Comparison of ENCODE assay signal across 12 cellular contexts in the genomic region with DNA sequence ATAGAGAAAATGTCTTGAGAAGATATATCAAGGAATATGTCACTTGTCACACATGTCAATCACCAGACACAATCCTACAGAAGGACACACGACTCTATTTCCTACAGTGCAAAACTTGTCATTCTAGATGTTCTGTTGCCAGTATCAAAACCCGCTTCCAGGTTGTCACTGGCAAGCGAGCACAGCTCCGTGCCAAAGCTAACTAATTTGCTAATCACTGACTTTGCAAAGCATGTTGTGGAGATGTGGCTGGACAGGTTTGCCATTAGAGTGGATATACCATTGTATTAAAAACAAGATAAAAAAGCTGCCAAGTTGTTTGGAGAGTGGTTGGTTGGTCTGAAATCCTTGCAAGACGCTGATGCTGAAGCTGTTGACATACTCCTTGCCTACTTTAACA. TPM values are rescaled to one million over a fixed set of nuclear protein-coding genes. Genes with fewer than 3 reads are reported as not detected.
DNase-seq lines count a peak whose midpoint lies in the region; ATAC-seq and TF ChIP-seq lines count a peak whose summit lies in the region.
"Had no signal": no experiment of that assay in that cellular context is flagged by ENCODE, and none has a peak within 500 bp of the region (broad histone marks: within the 10 kb centered on the region; RNA-seq: fewer than 3 reads in every experiment).

No MANE protein-coding gene starts in this region.

- peaks cover 16% of the 10 kb centered on the region for H3K27me3 Mint-ChIP-seq in T-helper 2 cell treated with Interferon-gamma antibody and Interleukin-4, amounts not matched to agents 5 μg/mL and 100 μg/mL, for 36 hours (ENCODE audit: low read depth)
- H3K27me3 Mint-ChIP-seq: B cell; CD4-positive, alpha-beta memory T cell had no signal

- no peak overlapping the region for H3K4me3 Mint-ChIP-seq in T-helper 2 cell treated with Interferon-gamma antibody and Interleukin-4, amounts not matched to agents 5 μg/mL and 100 μg/mL, for 36 hours
- H3K4me3 Mint-ChIP-seq: B cell; CD4-positive, alpha-beta memory T cell had no signal

- ATAC-seq in left lobe of liver (peak; percentile 63), foreskin keratinocyte (no peak), GM21619 (IDR thresholded peaks at IDR 0.05; ENCODE audit: unreplicated experiment) (no peak)
- ATAC-seq: HCT116 had no signal

- H3K9me3 Mint-ChIP-seq in T-helper 2 cell treated with Interferon-gamma antibody and Interleukin-4, amounts not matched to agents 5 μg/mL and 100 μg/mL, for 36 hours = no peaks in the 10 kb centered on the region
- H3K9me3 Mint-ChIP-seq: CD4-positive, alpha-beta memory T cell had no signal

- H3K27ac ChIP-seq in VCaP (peak overlapping the region; percentile 68), foreskin keratinocyte (no peak overlapping the region)

- peak; percentile 95 for DNase-seq in LNCaP clone FGC (ENCODE audit: low read depth)
- no peak for DNase-seq in left lobe of liver (ENCODE audit: low spot score)
- no peak for DNase-seq in foreskin keratinocyte
- no peak for DNase-seq in GDM1 (lab: John Stamatoyannopoulos, UW)
- DNase-seq in T-helper 2 cell treated with Interferon-gamma antibody and Interleukin-4, amounts not matched to agents 5 μg/mL and 100 μg/mL, for 36 hours (ENCODE audit: low spot score) = no peak
- DNase-seq: C1 segment of cervical spinal cord; CD4-positive, alpha-beta memory T cell; DMS79 had no signal

- no peaks in the 10 kb centered on the region for H3K4me1 ChIP-seq in foreskin keratinocyte

- H3K36me3 Mint-ChIP-seq in T-helper 2 cell treated with Interferon-gamma antibody and Interleukin-4, amounts not matched to agents 5 μg/mL and 100 μg/mL, for 36 hours (ENCODE audit: low read depth) = no peaks in the 10 kb centered on the region
- H3K36me3 Mint-ChIP-seq: CD4-positive, alpha-beta memory T cell had no signal

- peaks cover 15% of the 10 kb centered on the region for H3K4me1 Mint-ChIP-seq in T-helper 2 cell treated with Interferon-gamma antibody and Interleukin-4, amounts not matched to agents 5 μg/mL and 100 μg/mL, for 36 hours (ENCODE audit: low read depth)

- H3K27ac Mint-ChIP-seq in T-helper 2 cell treated with Interferon-gamma antibody and Interleukin-4, amounts not matched to agents 5 μg/mL and 100 μg/mL, for 36 hours = no peak overlapping the region
- H3K27ac Mint-ChIP-seq: B cell had no signal

- TF ChIP-seq CTCF in LNCaP clone FGC (IDR thresholded peaks at IDR 0.05; ENCODE audit: control insufficient read depth, extremely low read depth, insufficient read depth) (no peak), VCaP (conservative IDR thresholded peaks at IDR 0.05) (no peak), foreskin keratinocyte (conservative IDR thresholded peaks at IDR 0.05) (no peak)

- H3K4me3 ChIP-seq in LNCaP clone FGC (ENCODE audit: low read depth, low read length) = no peak overlapping the region

- H3K27me3 ChIP-seq in foreskin keratinocyte = peaks cover 4% of the 10 kb centered on the region

RNA-seq across cellular contexts. Expression of gene SGPP1, which starts 7.9 kb away (rescaled TPM):
- total RNA-seq in left lobe of liver (15.5 TPM), foreskin keratinocyte (22.7 and 22.9 TPM in 2 replicates)
- 8.5 and 9.9 TPM in 2 replicates for polyA plus RNA-seq in foreskin keratinocyte
